22 cellular contexts compared by ENCODE assay signal in the genomic region with DNA sequence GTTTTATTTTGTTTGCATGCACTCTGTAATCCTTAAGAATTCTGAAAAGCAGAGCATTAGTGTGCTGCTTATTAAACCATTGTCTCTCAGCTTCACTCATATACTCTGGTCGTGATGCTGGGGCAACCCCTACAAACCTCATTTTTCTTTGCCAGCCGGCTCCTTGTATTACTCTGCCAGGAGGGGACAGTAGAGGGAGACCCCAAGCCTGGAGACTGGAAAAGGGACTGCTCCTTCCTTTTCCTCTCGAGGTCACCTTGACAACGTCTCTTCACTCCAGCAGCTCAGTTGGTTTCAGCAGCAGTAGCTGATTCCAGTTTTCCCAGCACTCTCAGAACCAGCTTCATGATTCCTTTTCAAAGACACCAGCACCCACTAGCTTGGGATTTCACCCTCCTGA. TPM values are rescaled to one million over a fixed set of nuclear protein-coding genes. Genes with fewer than 3 reads are reported as not detected.
A peak's percentile ranks its signal among the peaks of the same experiment; 100 is the strongest.
DNase-seq lines count a peak whose midpoint lies in the region; TF ChIP-seq lines count a peak whose summit lies in the region.
"Had no signal": no experiment of that assay in that cellular context is flagged by ENCODE, and none has a peak within 500 bp of the region (broad histone marks: within the 10 kb centered on the region; RNA-seq: fewer than 3 reads in every experiment).

No MANE protein-coding gene starts in this region.

- H3K27me3 ChIP-seq in ascending aorta, result no peaks in the 10 kb centered on the region

- peaks cover 13% of the 10 kb centered on the region for H3K4me1 Mint-ChIP-seq in nephron progenitor cell

- H3K4me3 Mint-ChIP-seq in nephron progenitor cell, result no peak overlapping the region
- H3K4me3 Mint-ChIP-seq: T-helper 1 cell treated with Interleukin-12 subunit alpha and Interleukin-12 subunit beta and Interleukin-4 antibody, amounts not matched to agents 30 μg/mL and 1 μg/mL, for 36 hours had no signal

- H3K27me3 Mint-ChIP-seq in nephron progenitor cell (ENCODE audit: low read depth, poor library complexity), result peaks cover 46% of the 10 kb centered on the region

- DNase-seq in NCI-H1105 (lab: John Stamatoyannopoulos, UW), result peak; percentile 18
- no peak for DNase-seq in SK-N-MC (ENCODE audit: low read depth, low spot score)
- DNase-seq in nephron progenitor cell, result no peak
- DNase-seq in NK-92 (lab: John Stamatoyannopoulos, UW; ENCODE audit: unreplicated experiment), result no peak
- DNase-seq in Kasumi-1 (lab: John Stamatoyannopoulos, UW), result no peak
- DNase-seq in ascending aorta (ENCODE audit: low spot score in 2 of 2), result no peak
- DNase-seq: activated CD4-positive, alpha-beta T cell treated with anti-CD3 and anti-CD28 coated beads, Interleukin-2, amount 50 U/mL, for 4 hours; activated naive CD4-positive, alpha-beta T cell treated with Interleukin-2 at 50 U/mL for 16 hours; aorta; glutamatergic neuron; Karpas-422; left ventricle myocardium superior; mucosa of descending colon; SHP77 had no signal

- intact Hi-C loops in ascending aorta (cut with DNase I), result loop anchor here (5.0 kb wide), 1 partner anchor 183 kb away; a partner anchor contains a TSS

- H3K9me3 Mint-ChIP-seq in nephron progenitor cell, result no peaks in the 10 kb centered on the region
- H3K9me3 Mint-ChIP-seq: T-helper 1 cell treated with Interleukin-12 subunit alpha and Interleukin-12 subunit beta and Interleukin-4 antibody, amounts not matched to agents 30 μg/mL and 1 μg/mL, for 36 hours had no signal

- TF ChIP-seq CTCF in GM12873 (IDR thresholded peaks at IDR 0.05; ENCODE audit: insufficient read depth, low read depth, low read length, missing control alignments), result peak; percentile 7
- peak; percentile 19 for TF ChIP-seq CTCF in nephron progenitor cell (IDR thresholded peaks at IDR 0.05)
- TF ChIP-seq CTCF in ascending aorta (IDR thresholded peaks at IDR 0.05), result no peak

- peaks cover 0 to 4% of the 10 kb centered on the region in 2 donors for H3K4me1 ChIP-seq in ascending aorta

- H3K9me3 ChIP-seq in SK-N-MC (ENCODE audit: low read depth, low read length), result no peaks in the 10 kb centered on the region
- no peaks in the 10 kb centered on the region for H3K9me3 ChIP-seq in ascending aorta
- H3K9me3 ChIP-seq: mucosa of descending colon, neutrophil, thoracic aorta had no signal

- H3K36me3 Mint-ChIP-seq in nephron progenitor cell (ENCODE audit: low read depth), result no peaks in the 10 kb centered on the region

- H3K4me3 ChIP-seq in SK-N-MC, result peak overlapping the region; percentile 12; the same call in 1 of the 2 replicates
- no peak overlapping the region for H3K4me3 ChIP-seq in ascending aorta
- H3K4me3 ChIP-seq: mucosa of descending colon, thoracic aorta had no signal

- H3K36me3 ChIP-seq in SK-N-MC (ENCODE audit: insufficient read depth, low read length) (no peaks in the 10 kb centered on the region), ascending aorta (no peaks in the 10 kb centered on the region)
- H3K36me3 ChIP-seq: neutrophil, thoracic aorta had no signal

- no peak overlapping the region for H3K27ac Mint-ChIP-seq in nephron progenitor cell
- H3K27ac Mint-ChIP-seq: T-helper 1 cell treated with Interleukin-12 subunit alpha and Interleukin-12 subunit beta and Interleukin-4 antibody, amounts not matched to agents 30 μg/mL and 1 μg/mL, for 36 hours had no signal

- peak overlapping the region; percentile 16 for H3K9ac ChIP-seq in SK-N-MC (ENCODE audit: insufficient read length)

- H3K27ac ChIP-seq in SK-N-MC (peak overlapping the region; percentile 72), ascending aorta (no peak overlapping the region)
- H3K27ac ChIP-seq: neutrophil, thoracic aorta, VCaP had no signal

RNA-seq across cellular contexts. Expression of a gene that starts 2.8 kb away (rescaled TPM):
- 1.3 TPM for total RNA-seq in ascending aorta

RNA-seq across cellular contexts. Expression of a gene that starts 41.5 kb away (rescaled TPM):
- total RNA-seq in ascending aorta, result not detected
- total RNA-seq: chondrocyte, left ventricle myocardium superior, NCI-H460, renal cortical epithelial cell had no signal

Comparison
In these comparisons a context has a peak if more than half of its experiments do, and no peak if none do; other contexts are left out.
1. CTCF ChIP-seq: peak in GM12873 (single experiment) and nephron progenitor cell (single experiment); none in ascending aorta (0 of 3).